Comparison of ENCODE assay signal across 12 cellular contexts in genomic region chr2:1055014-1055595, GRCh38.
A peak's percentile ranks its signal among the peaks of the same experiment; 100 is the strongest.
DNase-seq lines count a peak whose midpoint lies in the region; ATAC-seq and TF ChIP-seq lines count a peak whose summit lies in the region.
"Had no signal": no experiment of that assay in that cellular context is flagged by ENCODE, and none has a peak within 500 bp of the region (broad histone marks: within the 10 kb centered on the region; RNA-seq: fewer than 3 reads in every experiment).

No MANE protein-coding gene starts in this region.

- peaks cover 36% of the 10 kb centered on the region for H3K4me1 ChIP-seq in skeletal muscle satellite cell (ENCODE audit: control insufficient read depth, insufficient read depth, low read length)
- H3K4me1 ChIP-seq: left ventricle myocardium inferior had no signal

- H3K4me3 ChIP-seq in fibroblast of the aortic adventitia (ENCODE audit: low read depth, low read length) (no peak overlapping the region), skeletal muscle satellite cell (ENCODE audit: low read length) (peak overlapping the region; percentile 53)
- H3K4me3 ChIP-seq: left ventricle myocardium inferior had no signal

- no peaks in the 10 kb centered on the region for H3K27me3 ChIP-seq in skeletal muscle satellite cell (ENCODE audit: control insufficient read depth, insufficient read depth, low read length)

- peaks cover 3% of the 10 kb centered on the region for H3K27me3 Mint-ChIP-seq in WTC11 (ENCODE audit: low read depth)

- no peak overlapping the region for H3K27ac Mint-ChIP-seq in WTC11
- H3K27ac Mint-ChIP-seq: stimulated activated naive CD8-positive, alpha-beta T cell treated with anti-CD3 and anti-CD28 coated beads, Interleukin-15, Interleukin-2, amounts not matched to agents 100 ng/mL and 50 ng/mL, for 24 hours; T-helper 1 cell treated with Interleukin-12 subunit alpha and Interleukin-12 subunit beta and Interleukin-4 antibody, amounts not matched to agents 30 μg/mL and 1 μg/mL, for 36 hours had no signal

- no peak overlapping the region for H3K4me3 Mint-ChIP-seq in WTC11
- H3K4me3 Mint-ChIP-seq: stimulated activated naive CD8-positive, alpha-beta T cell treated with anti-CD3 and anti-CD28 coated beads, Interleukin-15, Interleukin-2, amounts not matched to agents 100 ng/mL and 50 ng/mL, for 24 hours; T-helper 1 cell treated with Interleukin-12 subunit alpha and Interleukin-12 subunit beta and Interleukin-4 antibody, amounts not matched to agents 30 μg/mL and 1 μg/mL, for 36 hours had no signal

- no peaks in the 10 kb centered on the region for H3K36me3 ChIP-seq in skeletal muscle satellite cell (ENCODE audit: insufficient read depth, low read length)
- H3K36me3 ChIP-seq: left ventricle myocardium inferior had no signal

- peaks cover 5% of the 10 kb centered on the region for H3K9me3 Mint-ChIP-seq in WTC11
- H3K9me3 Mint-ChIP-seq: stimulated activated naive CD8-positive, alpha-beta T cell treated with anti-CD3 and anti-CD28 coated beads, Interleukin-15, Interleukin-2, amounts not matched to agents 100 ng/mL and 50 ng/mL, for 24 hours; T-helper 1 cell treated with Interleukin-12 subunit alpha and Interleukin-12 subunit beta and Interleukin-4 antibody, amounts not matched to agents 30 μg/mL and 1 μg/mL, for 36 hours had no signal

- DNase-seq in HCEC 1CT (peak; percentile 60), WTC11 (ENCODE audit: low spot score) (no peak), fibroblast of the aortic adventitia (ENCODE audit: low read depth) (peak; percentile 70), NCI-H1048 (lab: John Stamatoyannopoulos, UW) (no peak), NCI-H187 treated with DMSO at 0.1 percent for 48 hours (lab: John Stamatoyannopoulos, UW) (no peak)
- DNase-seq: left ventricle myocardium inferior, NCI-H1436 had no signal

- H3K4me2 ChIP-seq in skeletal muscle satellite cell (ENCODE audit: low read length), result peak overlapping the region; percentile 76

- ATAC-seq in WTC11, result peak; percentile 40
- no peak for ATAC-seq in GM21360 (IDR thresholded peaks at IDR 0.05; ENCODE audit: unreplicated experiment)
- no peak for ATAC-seq in HG03045 (IDR thresholded peaks at IDR 0.05; ENCODE audit: unreplicated experiment)

- H3K9me3 ChIP-seq in skeletal muscle satellite cell (replicated peaks; ENCODE audit: low read length), result no peaks in the 10 kb centered on the region
- H3K9me3 ChIP-seq: left ventricle myocardium inferior had no signal

- CTCF ChIA-PET in WTC11 (lab: Charles Lee), result no interaction called here

- H3K4me1 Mint-ChIP-seq in WTC11, result peaks cover 42% of the 10 kb centered on the region

- POLR2A ChIA-PET in WTC11 (lab: Charles Lee), result no interaction called here

- H3K36me3 Mint-ChIP-seq in WTC11, result peaks cover 9% of the 10 kb centered on the region

- H3K9ac ChIP-seq in skeletal muscle satellite cell (ENCODE audit: low read depth, low read length), result peak overlapping the region; percentile 76

- no peak for TF ChIP-seq CTCF in WTC11 (IDR thresholded peaks at IDR 0.05)
- TF ChIP-seq CTCF in fibroblast of the aortic adventitia (IDR thresholded peaks at IDR 0.05; ENCODE audit: insufficient read depth, low read length), result no peak

TF ChIP-seq in WTC11, 78 proteins besides CTCF, POLR2A, EP300 and RAD21:
- no peak for TF ChIP-seq ZNF416 (CRISPR knock-in tag; IDR thresholded peaks at IDR 0.05)
- TF ChIP-seq ZNF121 (CRISPR knock-in tag; IDR thresholded peaks at IDR 0.05), result peak; percentile 69
- TF ChIP-seq OVOL2 (CRISPR knock-in tag; IDR thresholded peaks at IDR 0.05; ENCODE audit: borderline replicate concordance), result no peak

Comparison
In these comparisons a context has a peak if more than half of its experiments do, and no peak if none do; other contexts are left out.
1. DNase-seq: peak in HCEC 1CT (single experiment) and fibroblast of the aortic adventitia (single experiment); none in WTC11 (single experiment), NCI-H1048 (single experiment) and NCI-H187 treated with DMSO at 0.1 percent for 48 hours (single experiment).